Comparison of ENCODE assay signal across 14 cellular contexts in genomic region chr4:120918788-120919187, GRCh38. TPM values are rescaled to one million over a fixed set of nuclear protein-coding genes. Genes with fewer than 3 reads are reported as not detected.
DNase-seq lines count a peak whose midpoint lies in the region; TF ChIP-seq lines count a peak whose summit lies in the region.
"Had no signal": no experiment of that assay in that cellular context is flagged by ENCODE, and none has a peak within 500 bp of the region (broad histone marks: within the 10 kb centered on the region; RNA-seq: fewer than 3 reads in every experiment).

No MANE protein-coding gene starts in this region.

- H3K4me1 Mint-ChIP-seq in nephron (peaks cover 20% of the 10 kb centered on the region), Calu3 (ENCODE audit: low read depth, unreplicated experiment) (peaks cover 7% of the 10 kb centered on the region)
- peaks cover 12% of the 10 kb centered on the region for H3K4me1 Mint-ChIP-seq in activated naive CD4-positive, alpha-beta T cell treated with anti-CD3 and anti-CD28 coated beads, Interleukin-2, amount 10 ng/mL, durations not matched to agents 7 days and 5 days

- no peak overlapping the region for H3K4me3 Mint-ChIP-seq in nephron
- H3K4me3 Mint-ChIP-seq in Calu3 (ENCODE audit: low read depth, unreplicated experiment), result no peak overlapping the region
- H3K4me3 Mint-ChIP-seq in activated naive CD4-positive, alpha-beta T cell treated with anti-CD3 and anti-CD28 coated beads, Interleukin-2, amount 10 ng/mL, durations not matched to agents 7 days and 5 days, result no peak overlapping the region

- DNase-seq in AG10803 (ENCODE audit: low read depth) (peak; percentile 66), MV-4-11 (lab: John Stamatoyannopoulos, UW) (peak; percentile 5), fibroblast of peridontal ligament (ENCODE audit: extremely low read depth) (peak; percentile 73), D341Med (ENCODE audit: low spot score) (no peak), GM19240 (ENCODE audit: insufficient read length, low spot score) (no peak), Calu3 (no peak)
- no peak for DNase-seq in activated naive CD4-positive, alpha-beta T cell treated with anti-CD3 and anti-CD28 coated beads, Interleukin-2, amount 10 ng/mL, durations not matched to agents 7 days and 5 days
- DNase-seq: activated CD4-positive, CD25-positive, alpha-beta regulatory T cell treated with anti-CD3 and anti-CD28 coated beads, Interleukin-2, amount 50 U/mL, for 72 hours; brain microvascular endothelial cell; DMS153; effector memory CD4-positive, alpha-beta T cell; KBM-7; NCI-H2029 had no signal

- BruUV-seq in Calu3 (replicated peaks; lab: Mats Ljungman, UMichigan), result no TSS peak

- H3K27me3 Mint-ChIP-seq in nephron (ENCODE audit: low read depth), result no peaks in the 10 kb centered on the region
- no peaks in the 10 kb centered on the region for H3K27me3 Mint-ChIP-seq in Calu3 (ENCODE audit: unreplicated experiment)
- H3K27me3 Mint-ChIP-seq in activated naive CD4-positive, alpha-beta T cell treated with anti-CD3 and anti-CD28 coated beads, Interleukin-2, amount 10 ng/mL, durations not matched to agents 7 days and 5 days, result peaks cover 31% of the 10 kb centered on the region

- H3K27ac Mint-ChIP-seq in nephron (peak overlapping the region; percentile 9 to 58 (median 18)), Calu3 (ENCODE audit: unreplicated experiment) (no peak overlapping the region)
- no peak overlapping the region for H3K27ac Mint-ChIP-seq in activated naive CD4-positive, alpha-beta T cell treated with anti-CD3 and anti-CD28 coated beads, Interleukin-2, amount 10 ng/mL, durations not matched to agents 7 days and 5 days

- H3K36me3 Mint-ChIP-seq in nephron (ENCODE audit: low read depth) (no peaks in the 10 kb centered on the region), Calu3 (ENCODE audit: insufficient read depth, unreplicated experiment) (peaks cover 16% of the 10 kb centered on the region)
- no peaks in the 10 kb centered on the region for H3K36me3 Mint-ChIP-seq in activated naive CD4-positive, alpha-beta T cell treated with anti-CD3 and anti-CD28 coated beads, Interleukin-2, amount 10 ng/mL, durations not matched to agents 7 days and 5 days

- CTCF ChIA-PET in Calu3 (lab: Charles Lee), result interaction anchor here (1.2 kb wide), 1 partner anchor 131 kb away, joined by 3 read pairs; no protein-coding TSS in a partner anchor
- CTCF ChIA-PET in activated naive CD4-positive, alpha-beta T cell treated with anti-CD3 and anti-CD28 coated beads, Interleukin-2, amount 10 ng/mL, durations not matched to agents 7 days and 5 days (lab: Charles Lee), result interaction anchor here (1.0 kb wide), 1 partner anchor 59 kb away, joined by 3 read pairs; no protein-coding TSS in a partner anchor

- intact Hi-C loops in Calu3 (cut with micrococcal nuclease; ENCODE audit: unreplicated experiment), result no loop called here

- H3K4me3 ChIP-seq in AG10803 (ENCODE audit: low read length), result no peak overlapping the region

- H3K9me3 Mint-ChIP-seq in nephron, result no peaks in the 10 kb centered on the region
- no peaks in the 10 kb centered on the region for H3K9me3 Mint-ChIP-seq in Calu3 (ENCODE audit: low read depth, unreplicated experiment)
- no peaks in the 10 kb centered on the region for H3K9me3 Mint-ChIP-seq in activated naive CD4-positive, alpha-beta T cell treated with anti-CD3 and anti-CD28 coated beads, Interleukin-2, amount 10 ng/mL, durations not matched to agents 7 days and 5 days

- TF ChIP-seq CTCF in AG10803 (conservative IDR thresholded peaks at IDR 0.05; ENCODE audit: low read length), result no peak
- TF ChIP-seq CTCF in nephron (IDR thresholded peaks at IDR 0.05; ENCODE audit: unreplicated experiment in 3 of 3), result no peak
- no peak for TF ChIP-seq CTCF in Calu3 (IDR thresholded peaks at IDR 0.05; ENCODE audit: unreplicated experiment)

RNA-seq across cellular contexts. Expression of gene PRDM5, which starts 3.7 kb away (rescaled TPM):
- total RNA-seq in Calu3 (2022), result 8.3 and 8.7 TPM in 2 replicates

Comparison
In these comparisons a context has a peak if more than half of its experiments do, and no peak if none do; other contexts are left out.
1. DNase-seq: peak in AG10803 (single experiment), MV-4-11 (single experiment) and fibroblast of peridontal ligament (single experiment); none in D341Med (single experiment), GM19240 (single experiment), Calu3 (single experiment) and activated naive CD4-positive, alpha-beta T cell treated with anti-CD3 and anti-CD28 coated beads, Interleukin-2, amount 10 ng/mL, durations not matched to agents 7 days and 5 days (single experiment).
2. H3K27ac Mint-ChIP-seq: peak in nephron (3 of 3); none in Calu3 (single experiment) and activated naive CD4-positive, alpha-beta T cell treated with anti-CD3 and anti-CD28 coated beads, Interleukin-2, amount 10 ng/mL, durations not matched to agents 7 days and 5 days (single experiment).